ENCODE assay signal across 18 cellular contexts in the genomic region with DNA sequence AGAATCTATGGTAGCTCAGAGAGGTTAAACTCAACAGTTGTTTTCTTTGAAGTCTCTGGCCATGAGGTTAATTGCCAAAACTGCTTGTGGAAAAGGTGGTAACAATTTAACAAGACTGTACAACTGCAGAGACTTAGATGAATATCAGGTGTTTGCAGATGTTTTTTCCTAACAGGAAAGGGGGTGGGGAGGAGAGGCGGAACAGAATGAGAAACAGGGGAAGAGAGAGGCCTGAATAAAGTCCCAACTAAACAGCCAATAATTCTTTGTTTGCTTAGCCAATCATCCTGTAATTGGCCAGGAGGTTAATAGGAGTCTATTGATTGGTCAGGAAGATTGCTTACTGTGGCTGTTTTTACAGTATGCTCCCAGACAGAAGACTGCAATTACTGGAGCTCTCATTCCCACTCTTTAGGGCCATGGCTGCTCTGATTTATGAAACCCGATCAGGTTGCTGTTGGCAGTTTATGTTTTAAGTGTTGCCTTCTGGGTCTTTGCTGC.
DNase-seq lines count a peak whose midpoint lies in the region; FAIRE-seq and TF ChIP-seq lines count a peak whose summit lies in the region.
"Had no signal": no experiment of that assay in that cellular context is flagged by ENCODE, and none has a peak within 500 bp of the region (broad histone marks: within the 10 kb centered on the region; RNA-seq: fewer than 3 reads in every experiment).

No MANE protein-coding gene starts in this region.

- H3K27me3 ChIP-seq in hepatocyte, result no peaks in the 10 kb centered on the region

- no peak overlapping the region for H2AFZ ChIP-seq in hepatocyte

- peak overlapping the region; percentile 30 for H3K27ac ChIP-seq in hepatocyte

- FAIRE-seq in GM18507 (lab: Jason Lieb, UNC), result peak; percentile 45

- no peaks in the 10 kb centered on the region for H3K36me3 ChIP-seq in hepatocyte (replicated peaks; ENCODE audit: insufficient read depth, low read depth)

- CTCF ChIA-PET in GM10248 (lab: Yijun Ruan, JAX), result interaction anchor here (1.3 kb wide), 1 partner anchor 38 kb away, joined by 3 read pairs; no protein-coding TSS in a partner anchor

- H3K9me3 ChIP-seq in hepatocyte (ENCODE audit: low read depth), result no peaks in the 10 kb centered on the region

- TF ChIP-seq CTCF in hepatocyte (IDR thresholded peaks at IDR 0.05; ENCODE audit: poor library complexity), result no peak
- no peak for TF ChIP-seq CTCF in GM10248 (IDR thresholded peaks at IDR 0.05; ENCODE audit: control extremely low read depth, extremely low read depth, low read depth, missing control alignments)

- WGBS in hepatocyte (ENCODE audit: low lambda C conversion rate, missing lambda C conversion rate), result 65% methylated on average over 2 of the region's 2 CpGs

- no peak for DNase-seq in GM18507 (ENCODE audit: extremely low spot score, insufficient read length, low read depth)
- DNase-seq in HT-29 (ENCODE audit: low spot score), result peak; percentile 73
- peak; percentile 95 for DNase-seq in NCI-H2227 treated with DMSO at 0.1 percent for 48 hours (lab: John Stamatoyannopoulos, UW)
- no peak for DNase-seq in hepatocyte (ENCODE audit: low spot score)
- DNase-seq in GM10248 (ENCODE audit: extremely low spot score), result no peak
- no peak for DNase-seq in activated T-cell treated with anti-CD3 and anti-CD28 coated beads, Interleukin-2, amount 50 U/mL, for 48 hours
- DNase-seq in stimulated activated CD4-positive, alpha-beta T cell treated with anti-CD3 and anti-CD28 coated beads, Interleukin-4, amount 100 ng/mL, for 24 hours, result no peak
- DNase-seq: activated CD4-positive, CD25-positive, alpha-beta regulatory T cell treated with anti-CD3 and anti-CD28 coated beads, Interleukin-2, amount 50 U/mL, for 72 hours; activated naive CD8-positive, alpha-beta T cell treated with anti-CD3 and anti-CD28 coated beads for 36 hours; caudate nucleus; CD8-positive, alpha-beta T cell; effector memory CD4-positive, alpha-beta T cell; foreskin fibroblast; GF-D8; mammary epithelial cell; NCI-H1048; T-helper 1 cell; trophoblast cell had no signal

- H3K79me2 ChIP-seq in hepatocyte, result peaks cover 2% of the 10 kb centered on the region

- POLR2A ChIA-PET in GM10248 (lab: Yijun Ruan, JAX), result no interaction called here

- H3K4me3 ChIP-seq in hepatocyte, result no peak overlapping the region

- H3K4me1 ChIP-seq in hepatocyte (ENCODE audit: insufficient read depth), result peaks cover 20% of the 10 kb centered on the region

- no peaks in the 10 kb centered on the region for H4K20me1 ChIP-seq in hepatocyte (ENCODE audit: insufficient read depth, poor library complexity, severe bottlenecking)

- no peak overlapping the region for H3K4me2 ChIP-seq in hepatocyte

- H3K9me2 ChIP-seq in hepatocyte (replicated peaks; ENCODE audit: insufficient read depth), result no peaks in the 10 kb centered on the region

Comparison
In these comparisons a context has a peak if more than half of its experiments do, and no peak if none do; other contexts are left out.
1. DNase-seq: peak in HT-29 (single experiment) and NCI-H2227 treated with DMSO at 0.1 percent for 48 hours (single experiment); none in GM18507 (single experiment), hepatocyte (single experiment), GM10248 (single experiment), activated T-cell treated with anti-CD3 and anti-CD28 coated beads, Interleukin-2, amount 50 U/mL, for 48 hours (0 of 2) and stimulated activated CD4-positive, alpha-beta T cell treated with anti-CD3 and anti-CD28 coated beads, Interleukin-4, amount 100 ng/mL, for 24 hours (single experiment).